ENCODE assay signal across 12 cellular contexts in the genomic region with DNA sequence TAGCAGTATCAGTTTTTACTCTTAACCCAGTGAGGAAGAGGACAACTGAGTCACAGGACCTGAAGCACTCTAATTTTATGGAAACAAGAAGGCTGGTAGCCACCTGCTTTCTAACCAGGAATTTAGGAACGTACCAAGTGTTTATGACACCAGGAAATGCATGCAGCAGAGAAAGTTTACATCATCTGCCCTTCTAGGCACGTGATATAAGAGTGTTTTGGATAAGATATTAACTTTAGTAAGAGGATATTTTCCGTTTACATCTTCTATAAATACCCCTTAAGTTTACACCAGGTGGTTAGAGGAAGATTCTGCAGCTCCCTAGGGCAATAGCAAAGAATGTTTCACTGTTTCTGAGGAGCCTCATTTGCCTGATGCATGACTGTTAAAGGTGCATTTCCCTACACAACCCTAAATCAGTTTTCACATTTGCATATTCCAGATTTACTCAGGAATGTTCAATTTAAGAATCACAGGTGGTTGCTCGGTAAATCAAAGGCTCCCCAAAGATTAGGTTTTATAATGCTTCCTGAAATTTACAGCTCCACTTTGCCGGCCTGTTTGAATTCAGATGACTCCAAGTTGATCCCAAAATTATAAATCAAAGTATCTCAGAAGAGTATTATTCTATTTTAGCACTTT. TPM values are rescaled to one million over a fixed set of nuclear protein-coding genes. Genes with fewer than 3 reads are reported as not detected.
DNase-seq lines count a peak whose midpoint lies in the region; ATAC-seq and TF ChIP-seq lines count a peak whose summit lies in the region.
"Had no signal": no experiment of that assay in that cellular context is flagged by ENCODE, and none has a peak within 500 bp of the region (broad histone marks: within the 10 kb centered on the region; RNA-seq: fewer than 3 reads in every experiment).

No MANE protein-coding gene starts in this region.

- H2AFZ ChIP-seq in PC-3 (ENCODE audit: low read length): no peak overlapping the region

- H3K4me1 ChIP-seq in breast epithelium: no peaks in the 10 kb centered on the region
- H3K4me1 ChIP-seq in PC-3 (ENCODE audit: insufficient read depth, low read length): peaks cover 30% of the 10 kb centered on the region

- TF ChIP-seq POLR2A in breast epithelium (IDR thresholded peaks at IDR 0.05): no peak

- no peaks in the 10 kb centered on the region for H3K9me3 Mint-ChIP-seq in MCF 10A (ENCODE audit: unreplicated experiment)
- H3K9me3 Mint-ChIP-seq in stimulated activated effector memory CD8-positive, alpha-beta T cell treated with anti-CD3 and anti-CD28 coated beads, Interleukin-12 subunit alpha, Interleukin-12 subunit beta, amount 100 ng/mL, for 72 hours: no peaks in the 10 kb centered on the region

- DNase-seq in MCF 10A (ENCODE audit: unreplicated experiment): no peak
- DNase-seq in breast epithelium (ENCODE audit: low spot score in 2 of 2): no peak
- DNase-seq in PC-3: no peak
- DNase-seq in fibroblast of the aortic adventitia (ENCODE audit: low read depth): peak; percentile 12
- DNase-seq in stimulated activated effector memory CD8-positive, alpha-beta T cell treated with anti-CD3 and anti-CD28 coated beads, Interleukin-12 subunit alpha, Interleukin-12 subunit beta, amount 100 ng/mL, for 72 hours (ENCODE audit: low spot score in 2 of 2): no peak
- no peak for DNase-seq in NK-92 treated with Interleukin-12 subunit alpha and Interleukin-12 subunit beta, amount 100 ng/mL, for 24 hours (lab: John Stamatoyannopoulos, UW)
- DNase-seq in DMS79 (lab: John Stamatoyannopoulos, UW): no peak
- DNase-seq: foreskin melanocyte; stimulated activated naive CD4-positive, alpha-beta T cell treated with Interleukin-2 at 50 U/mL for 16 hours had no signal

- H3K36me3 Mint-ChIP-seq in MCF 10A (ENCODE audit: insufficient read depth, unreplicated experiment): peaks cover 17% of the 10 kb centered on the region
- peaks cover 9% of the 10 kb centered on the region for H3K36me3 Mint-ChIP-seq in stimulated activated effector memory CD8-positive, alpha-beta T cell treated with anti-CD3 and anti-CD28 coated beads, Interleukin-12 subunit alpha, Interleukin-12 subunit beta, amount 100 ng/mL, for 72 hours

- intact Hi-C loops in MCF 10A (cut with micrococcal nuclease): no loop called here
- intact Hi-C loops in breast epithelium (cut with DNase I; ENCODE audit: low total_unique reads): no loop called here
- intact Hi-C loops in PC-3 (cut with micrococcal nuclease): no loop called here

- no peaks in the 10 kb centered on the region for H4K20me1 ChIP-seq in PC-3 (ENCODE audit: low read length)

- no peaks in the 10 kb centered on the region for H3K9me3 ChIP-seq in breast epithelium
- H3K9me3 ChIP-seq in PC-3 (ENCODE audit: low read length): no peaks in the 10 kb centered on the region

- peak overlapping the region; percentile 96; the same call in 1 of the 2 replicates for H3K9ac ChIP-seq in PC-3 (ENCODE audit: low read length)

- peak overlapping the region; percentile 94 for H3K4me3 Mint-ChIP-seq in MCF 10A (ENCODE audit: unreplicated experiment)
- peak overlapping the region; percentile 86 for H3K4me3 Mint-ChIP-seq in stimulated activated effector memory CD8-positive, alpha-beta T cell treated with anti-CD3 and anti-CD28 coated beads, Interleukin-12 subunit alpha, Interleukin-12 subunit beta, amount 100 ng/mL, for 72 hours

- TF ChIP-seq CTCF in MCF 10A (IDR thresholded peaks at IDR 0.05; ENCODE audit: unreplicated experiment) (no peak), breast epithelium (IDR thresholded peaks at IDR 0.05) (no peak), PC-3 (conservative IDR thresholded peaks at IDR 0.05; ENCODE audit: low read depth, low read length) (no peak), fibroblast of the aortic adventitia (IDR thresholded peaks at IDR 0.05; ENCODE audit: insufficient read depth, low read length) (no peak)

- H3K27ac ChIP-seq in breast epithelium (no peak overlapping the region), PC-3 (ENCODE audit: low read length) (no peak overlapping the region)
- H3K27ac ChIP-seq: HL-60 had no signal

- H3K36me3 ChIP-seq in breast epithelium (no peaks in the 10 kb centered on the region), PC-3 (ENCODE audit: low read depth, low read length) (no peaks in the 10 kb centered on the region)

- H3K27ac Mint-ChIP-seq in MCF 10A (ENCODE audit: low read depth, unreplicated experiment): no peak overlapping the region
- no peak overlapping the region for H3K27ac Mint-ChIP-seq in stimulated activated effector memory CD8-positive, alpha-beta T cell treated with anti-CD3 and anti-CD28 coated beads, Interleukin-12 subunit alpha, Interleukin-12 subunit beta, amount 100 ng/mL, for 72 hours

- H3K27me3 ChIP-seq in breast epithelium (no peaks in the 10 kb centered on the region), PC-3 (ENCODE audit: low read length) (no peaks in the 10 kb centered on the region)

- peak overlapping the region; percentile 83 for H3K4me2 ChIP-seq in PC-3 (ENCODE audit: low read length)

- ATAC-seq in PC-3: no peak
- ATAC-seq in stimulated activated effector memory CD8-positive, alpha-beta T cell treated with anti-CD3 and anti-CD28 coated beads, Interleukin-12 subunit alpha, Interleukin-12 subunit beta, amount 100 ng/mL, for 72 hours: no peak
- ATAC-seq in GM19023 (IDR thresholded peaks at IDR 0.05; ENCODE audit: unreplicated experiment): no peak

- H3K9me2 ChIP-seq in PC-3 (replicated peaks; ENCODE audit: low read length): no peaks in the 10 kb centered on the region

- H3K4me1 Mint-ChIP-seq in MCF 10A (ENCODE audit: insufficient read depth, unreplicated experiment): peaks cover 31% of the 10 kb centered on the region
- H3K4me1 Mint-ChIP-seq in stimulated activated effector memory CD8-positive, alpha-beta T cell treated with anti-CD3 and anti-CD28 coated beads, Interleukin-12 subunit alpha, Interleukin-12 subunit beta, amount 100 ng/mL, for 72 hours: peaks cover 18% of the 10 kb centered on the region

- H3K4me3 ChIP-seq in breast epithelium (peak overlapping the region in 1 of 3 donors; percentile 80), PC-3 (ENCODE audit: low read length) (peak overlapping the region; percentile 96), fibroblast of the aortic adventitia (ENCODE audit: low read depth, low read length) (peak overlapping the region; percentile 16)

- H3K27me3 Mint-ChIP-seq in MCF 10A (ENCODE audit: insufficient read depth, unreplicated experiment): no peaks in the 10 kb centered on the region

- peaks cover 66% of the 10 kb centered on the region for H3K79me2 ChIP-seq in PC-3 (ENCODE audit: low read length)

- CTCF ChIA-PET in MCF 10A (lab: Yijun Ruan, JAX) (interaction anchor here (0.7 to 1.2 kb wide), 3 partner anchors 30 to 82 kb away, joined by 3 to 6 read pairs (median 3); no protein-coding TSS in a partner anchor), PC-3 (lab: Charles Lee) (no interaction called here)

- BruUV-seq in MCF 10A (replicated peaks; lab: Mats Ljungman, UMichigan) (no TSS peak), PC-3 (replicated peaks; lab: Mats Ljungman, UMichigan) (no TSS peak)

- POLR2A ChIA-PET in MCF 10A (lab: Yijun Ruan, JAX): interaction anchor here (0.6 to 7.5 kb wide), 5 partner anchors 9 to 88 kb away, joined by 3 to 32 read pairs (median 15); a partner anchor contains a TSS
- POLR2A ChIA-PET in PC-3 (lab: Charles Lee; ENCODE audit: unreplicated experiment): no interaction called here

- peaks cover 4% of the 10 kb centered on the region for H3F3A ChIP-seq in PC-3 (ENCODE audit: low read length, unreplicated experiment)

RNA-seq across cellular contexts. Expression of a gene that starts 1.8 kb away (rescaled TPM):
- total RNA-seq in MCF 10A (2022) (36.6 and 48.5 TPM in 2 replicates), breast epithelium (10 to 100 TPM; 38.1 to 61.9 (median 48.2) TPM), PC-3 (2014; rRNA removed) (15.6 and 19.3 TPM in 2 replicates), fibroblast of the aortic adventitia (ENCODE audit: low replicate concordance) (56.0 and 70.7 TPM in 2 replicates)

RNA-seq across cellular contexts. Expression of a gene that starts 35.8 kb away (rescaled TPM):
- total RNA-seq in MCF 10A (2022) (not detected in 2 replicates), breast epithelium (not detected), PC-3 (2014; rRNA removed) (not detected in 2 replicates), fibroblast of the aortic adventitia (ENCODE audit: low replicate concordance) (not detected in 2 replicates)
- total RNA-seq: posterior vena cava had no signal
